ENCODE assay signal across 23 cellular contexts in genomic region chr2:110729106-110729505, GRCh38. TPM values are rescaled to one million over a fixed set of nuclear protein-coding genes. Genes with fewer than 3 reads are reported as not detected.
"Had no signal": no experiment of that assay in that cellular context is flagged by ENCODE, and none has a peak within 500 bp of the region (broad histone marks: within the 10 kb centered on the region; RNA-seq: fewer than 3 reads in every experiment).

No MANE protein-coding gene starts in this region.

- H3K27ac ChIP-seq: hepatocyte, ovary, right atrium auricular region had no signal

- H3K4me3 ChIP-seq: hepatocyte, ovary, right atrium auricular region had no signal

- H3K9me3 Mint-ChIP-seq: natural killer cell, neural crest cell had no signal

- H3K36me3 Mint-ChIP-seq: mesothelial cell of epicardium, natural killer cell had no signal

- H2AFZ ChIP-seq: hepatocyte had no signal

- H3K27ac Mint-ChIP-seq: mesothelial cell of epicardium, natural killer cell had no signal

- H3K4me3 Mint-ChIP-seq: mesothelial cell of epicardium, natural killer cell, neural crest cell had no signal

- DNase-seq: dermis blood vessel endothelial cell; erythroblast; foreskin melanocyte; head of caudate nucleus; islet precursor cell; natural killer cell; nucleus accumbens; ovary; small intestine; stimulated activated CD4-positive, alpha-beta T cell treated with anti-CD3 and anti-CD28 coated beads, Interleukin-12 subunit alpha, Interleukin-12 subunit beta, amount 100 ng/mL, for 4 hours; stimulated activated CD4-positive, alpha-beta T cell treated with anti-CD3 and anti-CD28 coated beads, Interleukin-2, amount 100 ng/mL, for 48 hours; stimulated activated naive CD4-positive, alpha-beta T cell treated with Interleukin-2 at 50 U/mL for 16 hours; trophoblast cell had no signal

- ATAC-seq: left lobe of liver, natural killer cell had no signal

- H3K4me2 ChIP-seq: hepatocyte had no signal

- H3K36me3 ChIP-seq: ovary, right atrium auricular region had no signal

- H3K79me2 ChIP-seq: hepatocyte had no signal

- H3K27me3 ChIP-seq: ovary had no signal

- H3K9me3 ChIP-seq: right atrium auricular region had no signal

RNA-seq across cellular contexts. Expression of gene ACOXL, which starts 3.3 kb away (rescaled TPM):
- total RNA-seq: dermis blood vessel endothelial cell, endothelial cell of umbilical vein, left lobe of liver, lower leg skin, mucosa of gallbladder, myocyte, natural killer cell, neural crest cell, posterior vena cava had no signal
